In the genomic region with DNA sequence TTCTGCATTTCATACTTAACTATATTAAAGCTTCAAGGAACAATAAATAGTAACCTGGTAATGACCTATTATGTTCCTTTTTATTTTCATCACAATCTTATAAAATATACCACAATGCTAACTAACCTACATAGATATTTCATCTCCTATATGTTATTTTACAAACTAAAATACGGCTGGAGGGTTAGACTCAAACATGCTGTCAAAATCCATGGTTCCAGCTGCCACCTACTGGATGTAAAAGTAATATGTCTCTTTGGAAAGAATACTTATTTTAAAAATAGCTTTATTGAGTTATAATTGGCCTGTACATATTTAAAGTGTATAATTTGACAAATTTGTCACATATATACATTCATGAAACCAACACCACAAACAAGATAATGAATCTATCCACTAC, we compare ENCODE assay signal across 8 cellular contexts. TPM values are rescaled to one million over a fixed set of nuclear protein-coding genes. Genes with fewer than 3 reads are reported as not detected.
DNase-seq lines count a peak whose midpoint lies in the region; ATAC-seq and TF ChIP-seq lines count a peak whose summit lies in the region.

No MANE protein-coding gene starts in this region.

- H3K4me3 ChIP-seq in WI38 (ENCODE audit: low read depth, low read length) (no peak overlapping the region), kidney epithelial cell (ENCODE audit: low read depth, low read length) (no peak overlapping the region)

- no peaks in the 10 kb centered on the region for H3K27me3 ChIP-seq in kidney epithelial cell (ENCODE audit: control insufficient read depth, insufficient read depth, low read length)

- 0 out of 2 replicates have a peak, but pooled peaks have one; percentile 6 for TF ChIP-seq CTCF in WI38 (IDR thresholded peaks at IDR 0.05; ENCODE audit: low read depth, low read length)
- TF ChIP-seq CTCF in kidney epithelial cell (IDR thresholded peaks at IDR 0.05; ENCODE audit: insufficient read depth, low read length, poor library complexity, severe bottlenecking): peak; percentile 49

- H3K36me3 ChIP-seq in kidney epithelial cell (ENCODE audit: control insufficient read depth, insufficient read depth, low read length): no peaks in the 10 kb centered on the region

- no peak for ATAC-seq in GM21360 (IDR thresholded peaks at IDR 0.05; ENCODE audit: unreplicated experiment)
- ATAC-seq in HG03342 (IDR thresholded peaks at IDR 0.05; ENCODE audit: unreplicated experiment): no peak

- peak; percentile 72 for DNase-seq in DMS 273 (lab: John Stamatoyannopoulos, UW; ENCODE audit: unreplicated experiment)
- no peak for DNase-seq in DMS 273 treated with DMSO at 0.1 percent for 48 hours (lab: John Stamatoyannopoulos, UW)
- peak; percentile 26 to 52 for DNase-seq in Kasumi-1 (lab: John Stamatoyannopoulos, UW)
- no peak for DNase-seq in kidney epithelial cell (ENCODE audit: low read depth)
- DNase-seq in HuH-7 (ENCODE audit: low spot score): no peak

RNA-seq across cellular contexts. Expression of a gene that starts 15.0 kb away (rescaled TPM):
- 1.8 and 4.4 TPM in 2 replicates for total RNA-seq in kidney epithelial cell

RNA-seq across cellular contexts. Expression of a gene that starts 51.3 kb away (rescaled TPM):
- 46.2 and 60.0 TPM in 2 replicates for total RNA-seq in kidney epithelial cell

RNA-seq across cellular contexts. Expression of a gene that starts 51.8 kb away (rescaled TPM):
- total RNA-seq in kidney epithelial cell: 34.5 and 48.1 TPM in 2 replicates

Comparison
In these comparisons a context has a peak if more than half of its experiments do, and no peak if none do; other contexts are left out.
1. DNase-seq: peak in DMS 273 (single experiment) and Kasumi-1 (2 of 2); none in DMS 273 treated with DMSO at 0.1 percent for 48 hours (single experiment), kidney epithelial cell (single experiment) and HuH-7 (single experiment).